In genomic region chr4:41212221-41213203, GRCh38 we compare ENCODE assay signal across 8 cellular contexts. TPM values are rescaled to one million over a fixed set of nuclear protein-coding genes. Genes with fewer than 3 reads are reported as not detected.
A peak's percentile ranks its signal among the peaks of the same experiment; 100 is the strongest.
DNase-seq lines count a peak whose midpoint lies in the region; ATAC-seq, FAIRE-seq and TF ChIP-seq lines count a peak whose summit lies in the region.

No MANE protein-coding gene starts in this region.

- H3K23me2 ChIP-seq in H1 (ENCODE audit: low read depth, low read length) = peaks cover 10% of the 10 kb centered on the region

- peaks cover 0 to 2% of the 10 kb centered on the region in 2 experiments for H4K20me1 ChIP-seq in H1 (replicated peaks in 1 of 2; ENCODE audit: control insufficient read depth in 1 of 2, insufficient read depth in 2 of 2, low read length in 2 of 2)

- CTCF ChIA-PET in H1 (lab: Charles Lee; ENCODE audit: partially characterized antibody) = interaction anchor here (0.7 to 11.0 kb wide), 31 partner anchors 8 to 304 kb away, joined by 3 to 167 read pairs (median 4); no protein-coding TSS in a partner anchor

- H3K4me1 ChIP-seq in H1 (replicated peaks in 1 of 4; ENCODE audit: control insufficient read depth in 3 of 4, insufficient read depth in 4 of 4, low read length in 3 of 4) (peaks cover 3 to 12% (median 6%) of the 10 kb centered on the region in 4 experiments; a peak in 6 of 7 replicates), vagina (peaks cover 39% of the 10 kb centered on the region)

- H2BK120ac ChIP-seq in H1 (replicated peaks; ENCODE audit: low read depth, low read length) = no peak overlapping the region

- no peak overlapping the region for H2AFZ ChIP-seq in H1 (ENCODE audit: low read length)

- H2AK5ac ChIP-seq in H1 (ENCODE audit: low read depth, low read length) = no peak overlapping the region

- no peak overlapping the region for H2BK15ac ChIP-seq in H1 (ENCODE audit: low read length)

- no peak for TF ChIP-seq POLR2A in H1 (IDR thresholded peaks at IDR 0.05; ENCODE audit: control extremely low read depth in 1 of 2, low read depth in 2 of 2, low read length in 2 of 2)
- TF ChIP-seq POLR2A in vagina (IDR thresholded peaks at IDR 0.05) = no peak

- no peak overlapping the region for H4K8ac ChIP-seq in H1 (ENCODE audit: extremely low read depth, insufficient read depth, low read length)

- H3K27ac ChIP-seq in H1 (ENCODE audit: low read depth, low read length) (no peak overlapping the region), vagina (peak overlapping the region; percentile 92)

- TF ChIP-seq CTCF in H1 (IDR thresholded peaks at IDR 0.05; ENCODE audit: control extremely low read depth in 1 of 3, insufficient read depth in 1 of 3, low read depth in 1 of 3, low read length in 3 of 3) (peak; percentile 71 to 77 (median 73)), vagina (IDR thresholded peaks at IDR 0.05) (peak in 2 of 3 experiments; percentile 29 to 43)

- POLR2A ChIA-PET in H1 (lab: Charles Lee; ENCODE audit: partially characterized antibody) = interaction anchor here (0.5 to 5.6 kb wide), 8 partner anchors 7 to 615 kb away, joined by 3 to 86 read pairs (median 6); partner anchors contain the start of gene UCHL1

- no peaks in the 10 kb centered on the region for H3K36me3 ChIP-seq in H1 (ENCODE audit: control insufficient read depth in 2 of 4, insufficient read depth in 4 of 4, low read length in 3 of 4)
- no peaks in the 10 kb centered on the region for H3K36me3 ChIP-seq in vagina

- peak; percentile 20 for ATAC-seq in HG02678 (IDR thresholded peaks at IDR 0.05; ENCODE audit: unreplicated experiment)
- no peak for ATAC-seq in GM19452 (IDR thresholded peaks at IDR 0.05; ENCODE audit: unreplicated experiment)
- no peak for ATAC-seq in GM18519 (IDR thresholded peaks at IDR 0.05; ENCODE audit: low FRiP score, unreplicated experiment)

- peaks cover 5% of the 10 kb centered on the region for H3K79me1 ChIP-seq in H1 (ENCODE audit: low read depth, low read length)

- H3K9ac ChIP-seq in H1 (replicated peaks in 1 of 4; ENCODE audit: extremely low read depth in 1 of 4, low read depth in 3 of 4, low read length in 3 of 4) = no peak overlapping the region

- peak; percentile 52 for FAIRE-seq in H1 (lab: Jason Lieb, UNC)

- peaks cover 0 to 57% of the 10 kb centered on the region in 2 experiments; a peak in 3 of 4 replicates for H3K79me2 ChIP-seq in H1 (ENCODE audit: control insufficient read depth in 1 of 2, insufficient read depth in 2 of 2, low read length in 2 of 2)

- H2BK12ac ChIP-seq in H1 (ENCODE audit: low read depth, low read length) = no peak overlapping the region

- peak overlapping the region; percentile 92 for H3K4me2 ChIP-seq in H1 (ENCODE audit: insufficient read depth in 1 of 2, low read depth in 2 of 2, low read length in 2 of 2)

- H4K91ac ChIP-seq in H1 (replicated peaks; ENCODE audit: insufficient read length, low read length) = no peak overlapping the region

- H4K5ac ChIP-seq in H1 (ENCODE audit: insufficient read length, low read depth, low read length) = no peak overlapping the region

- WGBS in H1 (ENCODE audit: extremely low coverage in 1 of 2, insufficient coverage in 1 of 2, insufficient read length in 1 of 2, insufficient replicate concordance in 2 of 2, low coverage in 1 of 2, low lambda C conversion rate in 2 of 2, missing lambda C conversion rate in 1 of 2), 2 experiments = 53% methylated on average over 13 of the region's 13 CpGs; no CpG with 5 or more reads in 1 of the 2 experiments

- intact Hi-C loops in vagina (cut with DNase I) = loop anchor here (5.0 kb wide), 2 partner anchors 235 to 285 kb away; no protein-coding TSS in a partner anchor

- TF ChIP-seq RAD21 in H1 (IDR thresholded peaks at IDR 0.05 in 1 of 2, conservative IDR thresholded peaks at IDR 0.05 in 1 of 2; ENCODE audit: low read depth in 2 of 2, low read length in 2 of 2) = peak; percentile 83 to 85

- peak; percentile 43 for DNase-seq in ELF-1 (ENCODE audit: low read depth, low spot score)
- peak; percentile 78 for DNase-seq in RPMI8226
- no peak for DNase-seq in H1 (ENCODE audit: low read depth in 1 of 2, low spot score in 2 of 2)
- DNase-seq in middle frontal gyrus (ENCODE audit: extremely low spot score, low spot score) = peak; percentile 42
- DNase-seq in vagina (ENCODE audit: extremely low spot score in 2 of 2) = no peak

- no peak for TF ChIP-seq EP300 in H1 (IDR thresholded peaks at IDR 0.05; ENCODE audit: borderline replicate concordance in 1 of 2, low read depth in 2 of 2, low read length in 2 of 2)

- no peak overlapping the region for H3K18ac ChIP-seq in H1 (ENCODE audit: extremely low read depth, low read length)

- H3K4me3 ChIP-seq in H1 (ENCODE audit: extremely low read depth in 1 of 4, insufficient read depth in 2 of 4, low read depth in 3 of 4, low read length in 4 of 4) (peak overlapping the region; percentile 55 to 88 (median 85); a peak in 7 of 8 replicates), vagina (peak overlapping the region; percentile 91 to 95)

- H3K4ac ChIP-seq in H1 (replicated peaks; ENCODE audit: insufficient read length, low read depth, low read length) = no peak overlapping the region

- no peaks in the 10 kb centered on the region for H3K9me3 ChIP-seq in H1 (ENCODE audit: insufficient read depth in 2 of 2, low read depth in 1 of 2, low read length in 1 of 2)
- no peaks in the 10 kb centered on the region for H3K9me3 ChIP-seq in vagina

- no peak overlapping the region for H2BK20ac ChIP-seq in H1 (ENCODE audit: low read length)

- no peak overlapping the region for H3K14ac ChIP-seq in H1 (ENCODE audit: insufficient read length)

- no peak overlapping the region for H3K23ac ChIP-seq in H1 (ENCODE audit: insufficient read length)

- H2BK5ac ChIP-seq in H1 (ENCODE audit: low read depth, low read length) = no peak overlapping the region

- no peak overlapping the region for H3K56ac ChIP-seq in H1 (replicated peaks; ENCODE audit: insufficient read length, low read depth, low read length)

- H3K27me3 ChIP-seq in H1 (replicated peaks in 1 of 4; ENCODE audit: control insufficient read depth in 3 of 4, extremely low read depth in 1 of 4, insufficient read depth in 3 of 4, low read length in 3 of 4) (no peaks in the 10 kb centered on the region; a peak in 1 of 7 replicates), vagina (no peaks in the 10 kb centered on the region)

TF ChIP-seq in H1, 55 proteins besides CTCF, POLR2A, EP300 and RAD21:
- TF ChIP-seq TEAD4 (IDR thresholded peaks at IDR 0.05; ENCODE audit: low read depth, low read length) = no peak
- TF ChIP-seq BACH1 (IDR thresholded peaks at IDR 0.05; ENCODE audit: low read length) = no peak
- TF ChIP-seq RFX5 (IDR thresholded peaks at IDR 0.05; ENCODE audit: borderline replicate concordance, low read depth, low read length) = no peak
- no peak for TF ChIP-seq BRCA1 (IDR thresholded peaks at IDR 0.05; ENCODE audit: low read depth, low read length)
- no peak for TF ChIP-seq FOSL1 (IDR thresholded peaks at IDR 0.05; ENCODE audit: insufficient read depth, low read depth, low read length)
- TF ChIP-seq EGR1 (IDR thresholded peaks at IDR 0.05; ENCODE audit: borderline replicate concordance, low read depth, low read length) = no peak
- TF ChIP-seq ZNF274 (IDR thresholded peaks at IDR 0.05; ENCODE audit: borderline replicate concordance, extremely low read depth, low read length) = no peak
- no peak for TF ChIP-seq BCL11A (IDR thresholded peaks at IDR 0.05; ENCODE audit: low read depth in 2 of 2, low read length in 2 of 2)
- no peak for TF ChIP-seq ASH2L (IDR thresholded peaks at IDR 0.05; ENCODE audit: low read length)

RNA-seq across cellular contexts. Expression of gene APBB2, which starts 1.8 kb away (rescaled TPM):
- 59.4 and 64.0 TPM in 2 replicates for total RNA-seq in H1 (2021; fragmentation: NEBNext Ultra II Directional; extraction: Animal tissue kit (Norgen Biotek cat#: 25700))
- 58.7 and 63.6 TPM in 2 replicates for polyA plus RNA-seq in H1 (2011; rRNA removed)
- polyA plus RNA-seq in H1 (2011; cell fraction: cytosol; rRNA removed) = 70.8 TPM
- 75.6 TPM for polyA plus RNA-seq in H1 (2011; cell fraction: nucleus; rRNA removed)
- 35.7 to 49.6 TPM (median 46.2 TPM) in 4 replicates for polyA plus RNA-seq in H1 (2012, experiment 1 of 2)
- polyA plus RNA-seq in H1 (2012, experiment 2 of 2) = 7.2 TPM
- 38.0 TPM for polyA plus RNA-seq in H1 (2013, experiment 1 of 2)
- polyA plus RNA-seq in H1 (2013, experiment 2 of 2) = 40.7 TPM
- polyA minus RNA-seq in H1 (2011; rRNA and poly(A)+ RNA removed) = 151 and 163 TPM in 2 replicates
- 47.0 TPM for polyA minus RNA-seq in H1 (2011; cell fraction: cytosol; rRNA and poly(A)+ RNA removed)
- polyA minus RNA-seq in H1 (2011; cell fraction: nucleus; rRNA and poly(A)+ RNA removed) = 91.3 TPM
- 68.8 TPM for total RNA-seq in vagina

RNA-seq across cellular contexts. Expression of gene UCHL1, which starts 44.2 kb away (rescaled TPM):
- 780 and 781 TPM in 2 replicates for total RNA-seq in H1 (2021; fragmentation: NEBNext Ultra II Directional; extraction: Animal tissue kit (Norgen Biotek cat#: 25700))
- polyA plus RNA-seq in H1 (2011; rRNA removed) = 1,686 and 1,717 TPM in 2 replicates
- 1,673 TPM for polyA plus RNA-seq in H1 (2011; cell fraction: cytosol; rRNA removed)
- polyA plus RNA-seq in H1 (2011; cell fraction: nucleus; rRNA removed) = 1,927 TPM
- polyA plus RNA-seq in H1 (2012, experiment 1 of 2) = 981 to 1,410 TPM (median 1,102 TPM) in 4 replicates
- polyA plus RNA-seq in H1 (2012, experiment 2 of 2) = 1,497 TPM
- polyA plus RNA-seq in H1 (2013, experiment 1 of 2) = 1,061 TPM
- polyA plus RNA-seq in H1 (2013, experiment 2 of 2) = 1,063 TPM
- polyA minus RNA-seq in H1 (2011; rRNA and poly(A)+ RNA removed) = 527 and 542 TPM in 2 replicates
- 249 TPM for polyA minus RNA-seq in H1 (2011; cell fraction: cytosol; rRNA and poly(A)+ RNA removed)
- 296 TPM for polyA minus RNA-seq in H1 (2011; cell fraction: nucleus; rRNA and poly(A)+ RNA removed)
- 174 TPM for total RNA-seq in vagina

Comparison
In these comparisons a context has a peak if more than half of its experiments do, and no peak if none do; other contexts are left out.
1. DNase-seq: peak in ELF-1 (single experiment), RPMI8226 (single experiment) and middle frontal gyrus (single experiment); none in H1 (0 of 2) and vagina (0 of 2).